8 cellular contexts compared by ENCODE assay signal in genomic region chr18:48952287-48953095, GRCh38. TPM values are rescaled to one million over a fixed set of nuclear protein-coding genes. Genes with fewer than 3 reads are reported as not detected.
DNase-seq lines count a peak whose midpoint lies in the region; ATAC-seq and TF ChIP-seq lines count a peak whose summit lies in the region.

No MANE protein-coding gene starts in this region.

- peak overlapping the region; percentile 80 for H3K4me3 Mint-ChIP-seq in activated CD4-positive, alpha-beta T cell treated with anti-CD3 and anti-CD28 coated beads, Interleukin-2, amount 10 ng/mL, durations not matched to agents 7 days and 5 days

- TF ChIP-seq CTCF in lower lobe of right lung (IDR thresholded peaks at IDR 0.05): no peak

- CTCF ChIA-PET in activated CD4-positive, alpha-beta T cell treated with anti-CD3 and anti-CD28 coated beads, Interleukin-2, amount 10 ng/mL, durations not matched to agents 7 days and 5 days (lab: Charles Lee): interaction anchor here (0.6 to 1.6 kb wide), 9 partner anchors 9 to 162 kb away, joined by 3 to 5 read pairs (median 4); no protein-coding TSS in a partner anchor

- H3K4me3 ChIP-seq in lower lobe of right lung: peak overlapping the region; percentile 90

- peaks cover 41% of the 10 kb centered on the region for H3K4me1 Mint-ChIP-seq in activated CD4-positive, alpha-beta T cell treated with anti-CD3 and anti-CD28 coated beads, Interleukin-2, amount 10 ng/mL, durations not matched to agents 7 days and 5 days

- H3K9me3 Mint-ChIP-seq in activated CD4-positive, alpha-beta T cell treated with anti-CD3 and anti-CD28 coated beads, Interleukin-2, amount 10 ng/mL, durations not matched to agents 7 days and 5 days: no peaks in the 10 kb centered on the region

- H3K27me3 Mint-ChIP-seq in activated CD4-positive, alpha-beta T cell treated with anti-CD3 and anti-CD28 coated beads, Interleukin-2, amount 10 ng/mL, durations not matched to agents 7 days and 5 days: peaks cover 5% of the 10 kb centered on the region

- H3K27ac Mint-ChIP-seq in activated CD4-positive, alpha-beta T cell treated with anti-CD3 and anti-CD28 coated beads, Interleukin-2, amount 10 ng/mL, durations not matched to agents 7 days and 5 days: peak overlapping the region; percentile 84

- DNase-seq in AG08396 (ENCODE audit: low spot score): peak; percentile 85
- peak; percentile 83 for DNase-seq in NCI-H2227 (lab: John Stamatoyannopoulos, UW; ENCODE audit: unreplicated experiment)
- no peak for DNase-seq in activated CD4-positive, alpha-beta T cell treated with anti-CD3 and anti-CD28 coated beads, Interleukin-2, amount 10 ng/mL, durations not matched to agents 7 days and 5 days
- DNase-seq in effector CD4-positive, alpha-beta T cell: peak; percentile 53
- peak; percentile 90 for DNase-seq in lower lobe of right lung
- peak; percentile 63 for DNase-seq in stimulated activated naive CD8-positive, alpha-beta T cell treated with anti-CD3 and anti-CD28 coated beads, Interleukin-15, Interleukin-2, amounts not matched to agents 100 U/mL and 50 U/mL, for 24 hours

- H3K27me3 ChIP-seq in lower lobe of right lung (ENCODE audit: low read depth): no peaks in the 10 kb centered on the region

- intact Hi-C loops in lower lobe of right lung (cut with DNase I): no loop called here

- H3K36me3 Mint-ChIP-seq in activated CD4-positive, alpha-beta T cell treated with anti-CD3 and anti-CD28 coated beads, Interleukin-2, amount 10 ng/mL, durations not matched to agents 7 days and 5 days (ENCODE audit: low read depth): peaks cover 22% of the 10 kb centered on the region

- H3K36me3 ChIP-seq in lower lobe of right lung: peaks cover under 1% of the 10 kb centered on the region

- peaks cover 43% of the 10 kb centered on the region for H3K4me1 ChIP-seq in lower lobe of right lung

- ATAC-seq in GM18520 (IDR thresholded peaks at IDR 0.05; ENCODE audit: unreplicated experiment): peak; percentile 17
- peak; percentile 25 for ATAC-seq in HG02973 (IDR thresholded peaks at IDR 0.05; ENCODE audit: unreplicated experiment)
- peak; percentile 83 to 85 for ATAC-seq in lower lobe of right lung
- peak; percentile 21 for ATAC-seq in stimulated activated naive CD8-positive, alpha-beta T cell treated with anti-CD3 and anti-CD28 coated beads, Interleukin-15, Interleukin-2, amounts not matched to agents 100 U/mL and 50 U/mL, for 24 hours

- H3K27ac ChIP-seq in lower lobe of right lung: peak overlapping the region; percentile 99

- POLR2A ChIA-PET in activated CD4-positive, alpha-beta T cell treated with anti-CD3 and anti-CD28 coated beads, Interleukin-2, amount 10 ng/mL, durations not matched to agents 7 days and 5 days (lab: Charles Lee): interaction anchor here (0.6 kb wide), 1 partner anchor 120 kb away, joined by 3 read pairs; no protein-coding TSS in a partner anchor

- H3K9me3 ChIP-seq in lower lobe of right lung: no peaks in the 10 kb centered on the region

RNA-seq across cellular contexts. Expression of gene SMAD7, which starts 1.7 kb away (rescaled TPM):
- total RNA-seq in activated CD4-positive, alpha-beta T cell treated with anti-CD3 and anti-CD28 coated beads, Interleukin-2, amount 10 ng/mL, durations not matched to agents 7 days and 5 days: 10 to 100 TPM; 19.5 to 21.7 TPM
- 63.4 TPM for total RNA-seq in lower lobe of right lung

Comparison
In these comparisons a context has a peak if more than half of its experiments do, and no peak if none do; other contexts are left out.
1. ATAC-seq: peak in every context shown above with its lines; median percentile 84 in lower lobe of right lung; 25 in HG02973; 21 in stimulated activated naive CD8-positive, alpha-beta T cell treated with anti-CD3 and anti-CD28 coated beads, Interleukin-15, Interleukin-2, amounts not matched to agents 100 U/mL and 50 U/mL, for 24 hours; 17 in GM18520.